In the genomic region with DNA sequence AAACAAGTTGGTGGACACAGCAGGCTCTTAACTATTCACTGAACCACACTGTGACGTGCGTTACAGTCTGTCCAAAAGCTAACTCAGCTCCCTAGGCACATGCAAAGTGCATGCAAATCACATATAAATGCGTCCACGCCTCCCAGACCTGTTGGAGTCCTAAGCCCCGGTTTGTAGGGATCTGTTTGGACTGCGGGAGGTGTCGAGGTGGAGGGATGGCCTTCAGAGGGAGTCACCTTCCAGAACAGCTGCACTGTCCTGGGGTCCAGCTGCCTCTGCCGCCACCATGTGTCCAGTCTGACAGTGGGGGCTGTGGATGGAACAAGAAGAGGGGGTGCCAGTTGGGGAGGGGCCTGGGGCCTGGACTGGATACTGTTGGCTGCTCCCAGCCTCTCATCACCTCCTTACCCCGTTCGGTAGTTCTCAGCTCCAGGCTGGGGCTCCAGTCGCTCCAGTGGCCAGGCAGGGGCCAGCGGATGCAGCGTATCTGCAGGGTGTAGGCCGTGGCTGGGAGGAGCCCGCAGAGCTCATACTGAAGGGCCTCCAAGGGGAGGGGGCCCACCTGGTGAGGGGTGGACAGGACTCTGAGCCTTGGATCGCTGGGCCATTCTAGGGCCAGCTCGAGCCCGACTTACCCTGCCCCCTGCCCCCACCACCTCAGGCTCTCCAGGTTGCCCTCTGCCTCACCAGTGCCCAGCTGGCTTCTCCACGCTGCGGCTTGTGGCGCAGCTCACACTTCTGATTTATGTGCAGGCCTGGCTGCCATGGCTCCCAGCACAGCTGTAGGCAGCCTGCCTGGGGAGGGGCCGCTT, we compare ENCODE assay signal across 2 cellular contexts.
TF ChIP-seq lines count a peak whose summit lies in the region.

No MANE protein-coding gene starts in this region.

TF ChIP-seq in GM23338, 12 proteins besides CTCF, POLR2A, EP300 and RAD21:
- TF ChIP-seq EZH2phosphoT487 (IDR thresholded peaks at IDR 0.05; ENCODE audit: unreplicated experiment): no peak

TF ChIP-seq in GM12878, 131 proteins besides CTCF, POLR2A, EP300 and RAD21:
- TF ChIP-seq BCL11A (IDR thresholded peaks at IDR 0.05; ENCODE audit: low read depth, low read length): no peak
- no peak for TF ChIP-seq BCLAF1 (IDR thresholded peaks at IDR 0.05)
- TF ChIP-seq E2F8 (IDR thresholded peaks at IDR 0.05; ENCODE audit: low read depth, partially characterized antibody): no peak
- TF ChIP-seq, protein P1, sequence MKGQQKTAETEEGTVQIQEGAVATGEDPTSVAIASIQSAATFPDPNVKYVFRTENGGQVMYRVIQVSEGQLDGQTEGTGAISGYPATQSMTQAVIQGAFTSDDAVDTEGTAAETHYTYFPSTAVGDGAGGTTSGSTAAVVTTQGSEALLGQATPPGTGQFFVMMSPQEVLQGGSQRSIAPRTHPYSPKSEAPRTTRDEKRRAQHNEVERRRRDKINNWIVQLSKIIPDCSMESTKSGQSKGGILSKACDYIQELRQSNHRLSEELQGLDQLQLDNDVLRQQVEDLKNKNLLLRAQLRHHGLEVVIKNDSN (IDR thresholded peaks at IDR 0.05; ENCODE audit: borderline replicate concordance, extremely low read length, insufficient read depth, low read depth, low read length): no peak
- no peak for TF ChIP-seq HDAC2 (IDR thresholded peaks at IDR 0.05)
- TF ChIP-seq TBL1XR1 (IDR thresholded peaks at IDR 0.05; ENCODE audit: low read depth, low read length): no peak
- TF ChIP-seq KLF5 (IDR thresholded peaks at IDR 0.05; ENCODE audit: partially characterized antibody): no peak
- no peak for TF ChIP-seq FOXM1 (IDR thresholded peaks at IDR 0.05; ENCODE audit: low read depth, low read length)
- TF ChIP-seq MXI1 (IDR thresholded peaks at IDR 0.05; ENCODE audit: low read depth, low read length): no peak
- no peak for TF ChIP-seq ZBTB11 (CRISPR knock-in tag; IDR thresholded peaks at IDR 0.05)
- TF ChIP-seq, protein P2, sequence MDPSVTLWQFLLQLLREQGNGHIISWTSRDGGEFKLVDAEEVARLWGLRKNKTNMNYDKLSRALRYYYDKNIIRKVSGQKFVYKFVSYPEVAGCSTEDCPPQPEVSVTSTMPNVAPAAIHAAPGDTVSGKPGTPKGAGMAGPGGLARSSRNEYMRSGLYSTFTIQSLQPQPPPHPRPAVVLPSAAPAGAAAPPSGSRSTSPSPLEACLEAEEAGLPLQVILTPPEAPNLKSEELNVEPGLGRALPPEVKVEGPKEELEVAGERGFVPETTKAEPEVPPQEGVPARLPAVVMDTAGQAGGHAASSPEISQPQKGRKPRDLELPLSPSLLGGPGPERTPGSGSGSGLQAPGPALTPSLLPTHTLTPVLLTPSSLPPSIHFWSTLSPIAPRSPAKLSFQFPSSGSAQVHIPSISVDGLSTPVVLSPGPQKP (IDR thresholded peaks at IDR 0.05; ENCODE audit: low read depth, low read length): no peak
- no peak for TF ChIP-seq EGR1 (IDR thresholded peaks at IDR 0.05; ENCODE audit: borderline replicate concordance in 1 of 2, low read depth in 2 of 2, low read length in 2 of 2)
- TF ChIP-seq RBBP5 (conservative IDR thresholded peaks at IDR 0.05): no peak
- no peak for TF ChIP-seq JUND (IDR thresholded peaks at IDR 0.05; ENCODE audit: low read depth, low read length)
- no peak for TF ChIP-seq ATF2 (IDR thresholded peaks at IDR 0.05; ENCODE audit: low read length)
- TF ChIP-seq IRF5 (IDR thresholded peaks at IDR 0.05; ENCODE audit: borderline replicate concordance): no peak
- no peak for TF ChIP-seq TCF12 (IDR thresholded peaks at IDR 0.05; ENCODE audit: low read depth, low read length)
- TF ChIP-seq IKZF1 (conservative IDR thresholded peaks at IDR 0.05): no peak
- TF ChIP-seq CREM (IDR thresholded peaks at IDR 0.05; ENCODE audit: low read depth): no peak
TF ChIP-seq in GM12878: peak in this region for 0.
